In the genomic region with DNA sequence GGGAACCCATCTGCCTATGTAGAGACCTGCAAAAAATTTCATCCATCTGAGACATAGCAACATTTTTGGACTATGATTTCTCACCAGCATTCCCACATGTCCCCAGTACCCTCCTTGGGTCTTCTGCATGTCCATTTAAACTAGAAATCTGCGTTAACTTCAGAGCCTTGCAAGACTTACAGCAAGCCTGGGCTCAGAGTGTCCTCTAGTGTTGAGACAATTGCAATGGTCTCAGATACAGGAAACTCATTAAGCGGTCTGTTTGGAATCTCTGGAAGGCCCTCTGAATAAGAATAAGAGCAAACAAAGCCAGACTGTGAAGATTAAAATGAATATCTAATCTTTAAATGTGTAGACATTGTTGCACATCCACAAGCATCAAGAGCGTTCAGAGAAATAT, we compare ENCODE assay signal across 22 cellular contexts. TPM values are rescaled to one million over a fixed set of nuclear protein-coding genes. Genes with fewer than 3 reads are reported as not detected.
A peak's percentile ranks its signal among the peaks of the same experiment; 100 is the strongest.
DNase-seq lines count a peak whose midpoint lies in the region; ATAC-seq and TF ChIP-seq lines count a peak whose summit lies in the region.
"Had no signal": no experiment of that assay in that cellular context is flagged by ENCODE, and none has a peak within 500 bp of the region (broad histone marks: within the 10 kb centered on the region; RNA-seq: fewer than 3 reads in every experiment).

No MANE protein-coding gene starts in this region.

- WGBS in IMR-90 (ENCODE audit: extremely low coverage in 2 of 2, insufficient read length in 1 of 2), 2 experiments, result 33% methylated on average over 1 of the region's 3 CpGs; no CpG with 5 or more reads in 1 of the 2 experiments

- H3K79me1 ChIP-seq in IMR-90 (ENCODE audit: low read depth in 1 of 2, low read length in 2 of 2), result no peaks in the 10 kb centered on the region

- no peaks in the 10 kb centered on the region for H3K9me1 ChIP-seq in IMR-90 (ENCODE audit: insufficient read depth, low read length)

- POLR2A ChIA-PET in IMR-90 (lab: Charles Lee; ENCODE audit: unreplicated experiment), result no interaction called here

- no peak for ATAC-seq in IMR-90 (ENCODE audit: low read depth)
- ATAC-seq in GM21529 (IDR thresholded peaks at IDR 0.05; ENCODE audit: unreplicated experiment), result no peak
- ATAC-seq: Right ventricle myocardium inferior, T-cell had no signal

- H3K36me3 ChIP-seq in IMR-90 (ENCODE audit: control insufficient read depth, insufficient read depth, low read length) (no peaks in the 10 kb centered on the region), MG63 (no peaks in the 10 kb centered on the region)
- H3K36me3 ChIP-seq: pancreas, tibial artery had no signal

- dilution Hi-C loops in IMR-90 (cut with HindIII; ENCODE audit: low sequenced_read_pairs, unreplicated experiment), result no loop called here

- H3K23ac ChIP-seq in IMR-90 (ENCODE audit: low read depth, low read length), result no peak overlapping the region

- H3K4me1 ChIP-seq in IMR-90 (ENCODE audit: control insufficient read depth, insufficient read depth, low read length), result peaks cover 2% of the 10 kb centered on the region; the same call in 1 of the 2 replicates
- H3K4me1 ChIP-seq: tibial artery had no signal

- H3K4ac ChIP-seq in IMR-90 (ENCODE audit: low read depth, low read length), result no peak overlapping the region

- no peak overlapping the region for H2AK9ac ChIP-seq in IMR-90 (replicated peaks; ENCODE audit: low read depth, low read length, poor library complexity)

- H2BK120ac ChIP-seq in IMR-90 (ENCODE audit: low read depth, low read length), result no peak overlapping the region

- H2BK20ac ChIP-seq in IMR-90 (ENCODE audit: low read depth, low read length), result no peak overlapping the region

- TF ChIP-seq RAD21 in IMR-90 (IDR thresholded peaks at IDR 0.05; ENCODE audit: low read length), result peak; percentile 30

- CTCF ChIA-PET in IMR-90 (lab: Yijun Ruan, JAX), result no interaction called here

- intact Hi-C loops in IMR-90 (cut with micrococcal nuclease), result no loop called here

- no peak overlapping the region for H4K5ac ChIP-seq in IMR-90 (ENCODE audit: low read depth, low read length)

- no peak overlapping the region for H3K4me2 ChIP-seq in IMR-90 (ENCODE audit: low read depth, low read length)

- no TSS peak for BruUV-seq in IMR-90 (replicated peaks; lab: Mats Ljungman, UMichigan)

- H4K91ac ChIP-seq in IMR-90 (ENCODE audit: insufficient read depth, low read depth, low read length), result no peak overlapping the region

- no peak overlapping the region for H2BK15ac ChIP-seq in IMR-90 (ENCODE audit: low read depth, low read length)

- no peaks in the 10 kb centered on the region for H4K20me1 ChIP-seq in IMR-90 (ENCODE audit: insufficient read depth, low read length)

- H3K27me3 ChIP-seq in IMR-90 (ENCODE audit: control insufficient read depth, insufficient read depth, low read length) (peaks cover 7% of the 10 kb centered on the region), MG63 (0 out of 2 replicates have a peak, but pooled peaks cover 4% of the 10 kb centered on the region)
- H3K27me3 ChIP-seq: pancreas, tibial artery had no signal

- H3K56ac ChIP-seq in IMR-90 (ENCODE audit: extremely low read depth, insufficient read depth, low read length), result no peak overlapping the region

- peak; percentile 5 for DNase-seq in IMR-90
- peak; percentile 8 for DNase-seq in amniotic epithelial cell (ENCODE audit: low read depth)
- DNase-seq in foreskin fibroblast, result peak in 1 of 2 donors; percentile 6
- no peak for DNase-seq in NCI-H2171 (lab: John Stamatoyannopoulos, UW)
- DNase-seq in NCI-H510A treated with DMSO at 0.1 percent for 48 hours (lab: John Stamatoyannopoulos, UW), result no peak
- DNase-seq in MG63, result no peak
- DNase-seq: activated CD4-positive, alpha-beta T cell treated with anti-CD3 and anti-CD28 coated beads, Interleukin-2, amount 50 U/mL, for 48 hours; activated naive CD4-positive, alpha-beta T cell; cerebellar nuclear complex; foreskin melanocyte; kidney; naive thymus-derived CD4-positive, alpha-beta T cell; NCI-H187; NCI-H226; pancreas; stimulated activated naive CD4-positive, alpha-beta T cell treated with Interleukin-2 at 50 U/mL for 16 hours had no signal

- no peak overlapping the region for H2AK5ac ChIP-seq in IMR-90 (ENCODE audit: low read depth, low read length)

- H3K4me3 ChIP-seq in IMR-90 (ENCODE audit: insufficient read depth, low read depth, low read length) (no peak overlapping the region), foreskin fibroblast (ENCODE audit: low read depth in 1 of 2, low read length in 2 of 2) (no peak overlapping the region), MG63 (no peak overlapping the region)
- H3K4me3 ChIP-seq: pancreas, tibial artery had no signal

- no peak overlapping the region for H4K8ac ChIP-seq in IMR-90 (ENCODE audit: low read depth in 2 of 2, low read length in 2 of 2)

- TF ChIP-seq POLR2A in IMR-90 (IDR thresholded peaks at IDR 0.05; ENCODE audit: low read depth, low read length), result no peak

- TF ChIP-seq CTCF in C4-2B (conservative IDR thresholded peaks at IDR 0.05) (no peak; the same call in 1 of the 2 replicates), IMR-90 (conservative IDR thresholded peaks at IDR 0.05; ENCODE audit: low read depth, low read length) (0 out of 2 replicates have a peak, but pooled peaks have one; percentile 9), foreskin fibroblast (IDR thresholded peaks at IDR 0.05; ENCODE audit: low read depth, low read length) (peak; percentile 2)

- no peak overlapping the region for H2BK5ac ChIP-seq in IMR-90 (ENCODE audit: low read depth, low read length, poor library complexity, severe bottlenecking)

- H3K9me3 ChIP-seq in IMR-90 (ENCODE audit: control insufficient read depth, insufficient read depth, low read length) (no peaks in the 10 kb centered on the region), MG63 (peaks cover 7% of the 10 kb centered on the region)
- H3K9me3 ChIP-seq: pancreas had no signal

- in situ Hi-C loops in IMR-90 (cut with MboI; ENCODE audit: low sequenced_read_pairs), result no loop called here

- H3K9ac ChIP-seq in IMR-90 (ENCODE audit: low read depth, low read length), result no peak overlapping the region

- H3K27ac ChIP-seq in C4-2B, result peak overlapping the region; percentile 38
- no peak overlapping the region for H3K27ac ChIP-seq in IMR-90 (ENCODE audit: insufficient read depth, low read length)
- H3K27ac ChIP-seq: pancreas, tibial artery had no signal

- H2AFZ ChIP-seq in IMR-90 (replicated peaks; ENCODE audit: low read length, poor library complexity), result no peak overlapping the region

- no peak overlapping the region for H3K14ac ChIP-seq in IMR-90 (replicated peaks; ENCODE audit: low read depth, low read length)

- H3K18ac ChIP-seq in IMR-90 (ENCODE audit: low read depth, low read length), result no peak overlapping the region

TF ChIP-seq in IMR-90, 13 proteins besides CTCF, POLR2A, EP300 and RAD21 (continues in another document):
- TF ChIP-seq, protein P1, sequence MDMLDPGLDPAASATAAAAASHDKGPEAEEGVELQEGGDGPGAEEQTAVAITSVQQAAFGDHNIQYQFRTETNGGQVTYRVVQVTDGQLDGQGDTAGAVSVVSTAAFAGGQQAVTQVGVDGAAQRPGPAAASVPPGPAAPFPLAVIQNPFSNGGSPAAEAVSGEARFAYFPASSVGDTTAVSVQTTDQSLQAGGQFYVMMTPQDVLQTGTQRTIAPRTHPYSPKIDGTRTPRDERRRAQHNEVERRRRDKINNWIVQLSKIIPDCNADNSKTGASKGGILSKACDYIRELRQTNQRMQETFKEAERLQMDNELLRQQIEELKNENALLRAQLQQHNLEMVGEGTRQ (IDR thresholded peaks at IDR 0.05; ENCODE audit: low read depth, low read length), result no peak
- TF ChIP-seq CEBPB (IDR thresholded peaks at IDR 0.05; ENCODE audit: low read depth, low read length) (no peak), MXI1 (IDR thresholded peaks at IDR 0.05; ENCODE audit: borderline replicate concordance, low read depth, low read length) (no peak), RCOR1 (IDR thresholded peaks at IDR 0.05; ENCODE audit: insufficient replicate concordance, low read length) (no peak), CHD1 (IDR thresholded peaks at IDR 0.05; ENCODE audit: low read depth, low read length) (no peak), SMC3 (IDR thresholded peaks at IDR 0.05; ENCODE audit: low read depth, low read length) (no peak), MAZ (IDR thresholded peaks at IDR 0.05; ENCODE audit: borderline replicate concordance, low read depth, low read length) (no peak), FOS (IDR thresholded peaks at IDR 0.05; ENCODE audit: low read depth, low read length) (no peak), MAFK (IDR thresholded peaks at IDR 0.05; ENCODE audit: low read depth, low read length) (no peak), NFE2L2 (IDR thresholded peaks at IDR 0.05; ENCODE audit: low read depth, low read length) (no peak), RFX5 (IDR thresholded peaks at IDR 0.05; ENCODE audit: low read depth, low read length) (no peak)

RNA-seq across cellular contexts. Expression of a gene that starts 20.5 kb away (rescaled TPM):
- total RNA-seq in IMR-90 (2012; rRNA removed), result not detected in 2 replicates
- not detected in 2 replicates for polyA plus RNA-seq in IMR-90 (2012; rRNA removed)
- not detected in 2 replicates for polyA plus RNA-seq in IMR-90 (2012; cell fraction: cytosol; rRNA removed)
- not detected in 2 replicates for polyA plus RNA-seq in IMR-90 (2012; cell fraction: nucleus; rRNA removed; ENCODE audit: low replicate concordance)
- total RNA-seq in MG63 (2014; rRNA removed; shearing (Covaris generic); ENCODE audit: low replicate concordance), result not detected in 2 replicates
- total RNA-seq: naive thymus-derived CD4-positive, alpha-beta T cell; Right ventricle myocardium inferior had no signal
- polyA plus RNA-seq: naive thymus-derived CD4-positive, alpha-beta T cell had no signal

RNA-seq across cellular contexts. Expression of a gene that starts 29.9 kb away (rescaled TPM):
- not detected in 2 replicates for total RNA-seq in IMR-90 (2012; rRNA removed)
- not detected in 2 replicates for polyA plus RNA-seq in IMR-90 (2012; rRNA removed)
- polyA plus RNA-seq in IMR-90 (2012; cell fraction: cytosol; rRNA removed), result not detected in 2 replicates
- polyA plus RNA-seq in IMR-90 (2012; cell fraction: nucleus; rRNA removed; ENCODE audit: low replicate concordance), result not detected in 2 replicates
- not detected in 2 replicates for total RNA-seq in MG63 (2014; rRNA removed; shearing (Covaris generic); ENCODE audit: low replicate concordance)
- total RNA-seq: naive thymus-derived CD4-positive, alpha-beta T cell; pancreas; Right ventricle myocardium inferior; T-cell had no signal
- polyA plus RNA-seq: IgD-negative memory B cell; naive thymus-derived CD4-positive, alpha-beta T cell; pancreas had no signal

RNA-seq across cellular contexts. Expression of a gene that starts 39.2 kb away (rescaled TPM):
- total RNA-seq in IMR-90 (2012; rRNA removed), result not detected in 2 replicates
- polyA plus RNA-seq in IMR-90 (2012; rRNA removed), result not detected in 2 replicates
- polyA plus RNA-seq in IMR-90 (2012; cell fraction: cytosol; rRNA removed), result not detected in 2 replicates
- not detected in 2 replicates for polyA plus RNA-seq in IMR-90 (2012; cell fraction: nucleus; rRNA removed; ENCODE audit: low replicate concordance)
- total RNA-seq in MG63 (2014; rRNA removed; shearing (Covaris generic); ENCODE audit: low replicate concordance), result not detected in 2 replicates
- total RNA-seq: naive thymus-derived CD4-positive, alpha-beta T cell; pancreas; Right ventricle myocardium inferior; T-cell had no signal
- polyA plus RNA-seq: IgD-negative memory B cell; naive thymus-derived CD4-positive, alpha-beta T cell; pancreas had no signal

RNA-seq across cellular contexts. Expression of a gene that starts 52.6 kb away (rescaled TPM):
- total RNA-seq in IMR-90 (2012; rRNA removed), result not detected in 2 replicates
- not detected in 2 replicates for polyA plus RNA-seq in IMR-90 (2012; rRNA removed)
- not detected in 2 replicates for polyA plus RNA-seq in IMR-90 (2012; cell fraction: cytosol; rRNA removed)
- polyA plus RNA-seq in IMR-90 (2012; cell fraction: nucleus; rRNA removed; ENCODE audit: low replicate concordance), result not detected in 2 replicates
- not detected in 2 replicates for total RNA-seq in MG63 (2014; rRNA removed; shearing (Covaris generic); ENCODE audit: low replicate concordance)
- total RNA-seq: kidney; naive thymus-derived CD4-positive, alpha-beta T cell; pancreas; Right ventricle myocardium inferior; T-cell had no signal
- polyA plus RNA-seq: IgD-negative memory B cell; naive thymus-derived CD4-positive, alpha-beta T cell; pancreas had no signal

RNA-seq across cellular contexts. Expression of a gene that starts 53.3 kb away (rescaled TPM):
- total RNA-seq in IMR-90 (2012; rRNA removed), result 0.54 and 0.56 TPM in 2 replicates
- 0.46 and 0.62 TPM in 2 replicates for polyA plus RNA-seq in IMR-90 (2012; rRNA removed)
- polyA plus RNA-seq in IMR-90 (2012; cell fraction: cytosol; rRNA removed), result 0.48 and 0.85 TPM in 2 replicates
- polyA plus RNA-seq in IMR-90 (2012; cell fraction: nucleus; rRNA removed; ENCODE audit: low replicate concordance), result 0.33 and 0.55 TPM in 2 replicates
- total RNA-seq in MG63 (2014; rRNA removed; shearing (Covaris generic); ENCODE audit: low replicate concordance), result 0.05 and 0.30 TPM in 2 replicates
- total RNA-seq: Right ventricle myocardium inferior had no signal
- polyA plus RNA-seq: IgD-negative memory B cell had no signal

Comparison
In these comparisons a context has a peak if more than half of its experiments do, and no peak if none do; other contexts are left out.
1. DNase-seq: peak in IMR-90 (single experiment) and amniotic epithelial cell (single experiment); none in NCI-H2171 (single experiment), NCI-H510A treated with DMSO at 0.1 percent for 48 hours (single experiment) and MG63 (single experiment).